18 cellular contexts compared by ENCODE assay signal in the genomic region with DNA sequence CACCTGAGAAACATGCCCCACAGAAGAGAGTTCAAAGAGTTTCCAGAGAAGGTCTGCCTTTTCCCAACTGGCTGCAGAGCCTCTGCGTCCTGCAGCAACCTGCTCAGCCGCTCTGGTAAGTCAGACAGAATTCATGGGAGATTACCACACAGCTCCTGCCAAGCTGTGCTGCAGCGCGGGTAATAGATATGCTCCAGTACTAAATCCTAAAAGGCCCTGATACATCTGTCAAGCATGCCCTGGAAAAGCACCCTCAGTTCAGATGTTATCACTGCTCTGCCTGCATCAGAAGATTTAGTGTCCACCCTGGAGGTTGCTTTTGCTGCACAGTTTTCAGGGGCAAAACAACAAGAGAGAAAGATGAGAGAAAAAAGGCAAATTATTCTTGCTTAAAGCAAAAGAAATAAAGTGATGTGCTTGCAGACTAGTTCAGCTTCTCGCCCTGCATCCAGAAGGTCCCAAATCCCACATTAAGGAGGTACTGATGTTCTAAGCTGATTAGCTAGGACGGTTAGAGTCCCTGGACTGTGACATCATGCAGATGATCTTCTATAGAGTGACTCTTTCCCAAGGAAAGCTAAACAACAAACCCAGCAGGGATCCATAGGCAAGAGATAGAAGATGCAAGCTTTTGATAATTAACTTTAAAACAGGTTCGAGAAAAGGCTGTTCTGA.
DNase-seq lines count a peak whose midpoint lies in the region; ATAC-seq and TF ChIP-seq lines count a peak whose summit lies in the region.
"Had no signal": no experiment of that assay in that cellular context is flagged by ENCODE, and none has a peak within 500 bp of the region (broad histone marks: within the 10 kb centered on the region; RNA-seq: fewer than 3 reads in every experiment).

No MANE protein-coding gene starts in this region.

- H3K27me3 ChIP-seq in hepatocyte: no peaks in the 10 kb centered on the region
- H3K27me3 ChIP-seq: adrenal gland, transverse colon had no signal

- H3K9me3 Mint-ChIP-seq in activated CD4-positive, alpha-beta T cell treated with anti-CD3 and anti-CD28 coated beads, Interleukin-2, amount 10 ng/mL, durations not matched to agents 7 days and 5 days: no peaks in the 10 kb centered on the region
- H3K9me3 Mint-ChIP-seq: activated CD4-positive, alpha-beta T cell treated with anti-CD3 and anti-CD28 coated beads, Interleukin-2, amount 10 ng/mL, durations not matched to agents 24 days and 14 days; H9 had no signal

- peaks cover 3% of the 10 kb centered on the region for H3K4me1 ChIP-seq in hepatocyte (ENCODE audit: insufficient read depth)
- H3K4me1 ChIP-seq: adrenal gland, transverse colon had no signal

- no peak overlapping the region for H3K4me3 Mint-ChIP-seq in activated CD4-positive, alpha-beta T cell treated with anti-CD3 and anti-CD28 coated beads, Interleukin-2, amount 10 ng/mL, durations not matched to agents 7 days and 5 days
- H3K4me3 Mint-ChIP-seq: activated CD4-positive, alpha-beta T cell treated with anti-CD3 and anti-CD28 coated beads, Interleukin-2, amount 10 ng/mL, durations not matched to agents 24 days and 14 days; B cell; H9 had no signal

- H3K27me3 Mint-ChIP-seq in activated CD4-positive, alpha-beta T cell treated with anti-CD3 and anti-CD28 coated beads, Interleukin-2, amount 10 ng/mL, durations not matched to agents 7 days and 5 days: no peaks in the 10 kb centered on the region
- H3K27me3 Mint-ChIP-seq: activated CD4-positive, alpha-beta T cell treated with anti-CD3 and anti-CD28 coated beads, Interleukin-2, amount 10 ng/mL, durations not matched to agents 24 days and 14 days; B cell had no signal

- H3K79me2 ChIP-seq in hepatocyte: no peaks in the 10 kb centered on the region

- no peaks in the 10 kb centered on the region for H3K36me3 ChIP-seq in hepatocyte (replicated peaks; ENCODE audit: insufficient read depth, low read depth)
- H3K36me3 ChIP-seq: adrenal gland, transverse colon had no signal

- no peak for DNase-seq in activated CD4-positive, alpha-beta T cell treated with anti-CD3 and anti-CD28 coated beads, Interleukin-2, amount 10 ng/mL, durations not matched to agents 7 days and 5 days
- DNase-seq in activated CD4-positive, alpha-beta T cell treated with anti-CD3 and anti-CD28 coated beads for 48 hours: no peak
- DNase-seq in SK-N-DZ (ENCODE audit: low spot score): peak; percentile 87
- peak; percentile 39 for DNase-seq in hepatocyte (ENCODE audit: low spot score)
- no peak for DNase-seq in putamen (ENCODE audit: low spot score)
- no peak for DNase-seq in 8988T
- DNase-seq: activated CD4-positive, alpha-beta T cell treated with anti-CD3 and anti-CD28 coated beads, Interleukin-2, amount 10 ng/mL, durations not matched to agents 24 days and 14 days; activated CD8-positive, alpha-beta memory T cell treated with anti-CD3 and anti-CD28 coated beads, Interleukin-2, amount 50 U/mL, for 4 hours; activated effector memory CD4-positive, alpha-beta T cell treated with Interleukin-2 at 50 U/mL for 16 hours; Caco-2; central memory CD4-positive, alpha-beta T cell; H9; stimulated activated naive CD8-positive, alpha-beta T cell treated with anti-CD3 and anti-CD28 coated beads, Interleukin-15, Interleukin-2, amounts not matched to agents 100 U/mL and 50 U/mL, for 24 hours; transverse colon had no signal

- no peaks in the 10 kb centered on the region for H3K9me3 ChIP-seq in hepatocyte (ENCODE audit: low read depth)
- H3K9me3 ChIP-seq: adrenal gland, Caco-2, transverse colon had no signal

- POLR2A ChIA-PET in activated CD4-positive, alpha-beta T cell treated with anti-CD3 and anti-CD28 coated beads, Interleukin-2, amount 10 ng/mL, durations not matched to agents 7 days and 5 days (lab: Charles Lee): no interaction called here

- CTCF ChIA-PET in activated CD4-positive, alpha-beta T cell treated with anti-CD3 and anti-CD28 coated beads, Interleukin-2, amount 10 ng/mL, durations not matched to agents 7 days and 5 days (lab: Charles Lee): no interaction called here

- no peak overlapping the region for H2AFZ ChIP-seq in hepatocyte

- H3K27ac ChIP-seq in hepatocyte: no peak overlapping the region
- H3K27ac ChIP-seq in temporal lobe (ENCODE audit: low read depth, low read length): peak overlapping the region; percentile 17
- H3K27ac ChIP-seq: adrenal gland, transverse colon had no signal

- peak overlapping the region; percentile 65 for H3K27ac Mint-ChIP-seq in activated CD4-positive, alpha-beta T cell treated with anti-CD3 and anti-CD28 coated beads, Interleukin-2, amount 10 ng/mL, durations not matched to agents 7 days and 5 days
- H3K27ac Mint-ChIP-seq: activated CD4-positive, alpha-beta T cell treated with anti-CD3 and anti-CD28 coated beads, Interleukin-2, amount 10 ng/mL, durations not matched to agents 24 days and 14 days; B cell; H9 had no signal

- WGBS in hepatocyte (ENCODE audit: low lambda C conversion rate, missing lambda C conversion rate): 45% methylated on average over 7 of the region's 7 CpGs

- no peak for ATAC-seq in GM19467 (IDR thresholded peaks at IDR 0.05; ENCODE audit: unreplicated experiment)
- ATAC-seq: stimulated activated naive CD8-positive, alpha-beta T cell treated with anti-CD3 and anti-CD28 coated beads, Interleukin-15, Interleukin-2, amounts not matched to agents 100 U/mL and 50 U/mL, for 24 hours had no signal

- no peaks in the 10 kb centered on the region for H3K9me2 ChIP-seq in hepatocyte (replicated peaks; ENCODE audit: insufficient read depth)

- no peak for TF ChIP-seq CTCF in hepatocyte (IDR thresholded peaks at IDR 0.05; ENCODE audit: poor library complexity)

- H3K36me3 Mint-ChIP-seq in activated CD4-positive, alpha-beta T cell treated with anti-CD3 and anti-CD28 coated beads, Interleukin-2, amount 10 ng/mL, durations not matched to agents 7 days and 5 days (ENCODE audit: low read depth): no peaks in the 10 kb centered on the region

- H3K4me3 ChIP-seq in hepatocyte: no peak overlapping the region
- H3K4me3 ChIP-seq: adrenal gland, transverse colon had no signal

- H3K4me1 Mint-ChIP-seq in activated CD4-positive, alpha-beta T cell treated with anti-CD3 and anti-CD28 coated beads, Interleukin-2, amount 10 ng/mL, durations not matched to agents 7 days and 5 days: no peaks in the 10 kb centered on the region
- H3K4me1 Mint-ChIP-seq: activated CD4-positive, alpha-beta T cell treated with anti-CD3 and anti-CD28 coated beads, Interleukin-2, amount 10 ng/mL, durations not matched to agents 24 days and 14 days had no signal

- H3K4me2 ChIP-seq in hepatocyte: peak overlapping the region; percentile 9

- H4K20me1 ChIP-seq in hepatocyte (ENCODE audit: insufficient read depth, poor library complexity, severe bottlenecking): no peaks in the 10 kb centered on the region

Comparison
In these comparisons a context has a peak if more than half of its experiments do, and no peak if none do; other contexts are left out.
1. DNase-seq: peak in SK-N-DZ (single experiment) and hepatocyte (single experiment); none in activated CD4-positive, alpha-beta T cell treated with anti-CD3 and anti-CD28 coated beads, Interleukin-2, amount 10 ng/mL, durations not matched to agents 7 days and 5 days (single experiment), activated CD4-positive, alpha-beta T cell treated with anti-CD3 and anti-CD28 coated beads for 48 hours (single experiment), putamen (single experiment) and 8988T (single experiment).